Comparison of ENCODE assay signal across 22 cellular contexts in the genomic region with DNA sequence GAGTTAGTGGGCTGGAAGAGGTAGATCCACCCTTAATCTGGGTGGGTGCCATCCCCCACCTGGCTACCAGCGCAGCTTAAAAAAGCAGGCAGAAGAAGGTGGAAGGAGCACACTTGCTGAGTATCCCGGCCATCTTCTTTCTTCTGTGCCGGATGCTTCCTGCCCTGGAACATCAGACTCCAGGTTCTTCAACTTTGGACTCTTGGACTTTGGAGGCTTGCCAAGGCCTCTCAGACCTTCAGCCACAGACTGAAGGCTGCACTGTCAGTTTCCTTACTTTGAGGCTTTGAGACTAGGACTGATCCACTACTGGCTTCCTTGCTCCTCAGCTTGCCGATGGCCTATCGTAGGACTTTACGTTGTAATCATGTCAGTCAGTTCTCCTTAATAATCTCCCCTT.
DNase-seq lines count a peak whose midpoint lies in the region; ATAC-seq and TF ChIP-seq lines count a peak whose summit lies in the region.
"Had no signal": no experiment of that assay in that cellular context is flagged by ENCODE, and none has a peak within 500 bp of the region (broad histone marks: within the 10 kb centered on the region; RNA-seq: fewer than 3 reads in every experiment).

No MANE protein-coding gene starts in this region.

- peak; percentile 36 for DNase-seq in HT-29 (ENCODE audit: low spot score)
- DNase-seq in body of pancreas, result peak; percentile 31 to 58 (median 46)
- DNase-seq in mucosa of descending colon, result peak in 2 of 3 donors; percentile 24 to 32
- no peak for DNase-seq in activated CD4-positive, alpha-beta memory T cell treated with anti-CD3 and anti-CD28 coated beads, Interleukin-2, amount 10 ng/mL, durations not matched to agents 7 days and 5 days
- no peak for DNase-seq in ecto neural progenitor cell (ENCODE audit: low spot score)
- DNase-seq: Caco-2; CD4-positive, CD25-positive, alpha-beta regulatory T cell; DMS153; GDM1; KG1; NCI-H1105 treated with DMSO at 0.1 percent for 48 hours; NCI-H2029 treated with DMSO at 0.1 percent for 48 hours; NCI-H226; NCI-H510A treated with DMSO at 0.1 percent for 48 hours; NCI-H774 had no signal

- no peak overlapping the region for H3K4me3 Mint-ChIP-seq in activated CD4-positive, alpha-beta memory T cell treated with anti-CD3 and anti-CD28 coated beads, Interleukin-2, amount 10 ng/mL, durations not matched to agents 7 days and 5 days
- H3K4me3 Mint-ChIP-seq: CD4-positive, CD25-positive, alpha-beta regulatory T cell had no signal

- H3K4me1 ChIP-seq in body of pancreas, result no peaks in the 10 kb centered on the region
- H3K4me1 ChIP-seq in mucosa of descending colon (ENCODE audit: low read depth), result no peaks in the 10 kb centered on the region
- H3K4me1 ChIP-seq: A549, Caco-2, SJSA1 had no signal

- no peak for TF ChIP-seq CTCF in 22Rv1 (IDR thresholded peaks at IDR 0.05)
- no peak for TF ChIP-seq CTCF in body of pancreas (IDR thresholded peaks at IDR 0.05)
- TF ChIP-seq CTCF in mucosa of descending colon (IDR thresholded peaks at IDR 0.05), result no peak

- H3K27me3 ChIP-seq in body of pancreas, result no peaks in the 10 kb centered on the region

- H3K27me3 Mint-ChIP-seq in activated CD4-positive, alpha-beta memory T cell treated with anti-CD3 and anti-CD28 coated beads, Interleukin-2, amount 10 ng/mL, durations not matched to agents 7 days and 5 days, result no peaks in the 10 kb centered on the region
- H3K27me3 Mint-ChIP-seq: CD4-positive, CD25-positive, alpha-beta regulatory T cell had no signal

- H3K36me3 Mint-ChIP-seq in activated CD4-positive, alpha-beta memory T cell treated with anti-CD3 and anti-CD28 coated beads, Interleukin-2, amount 10 ng/mL, durations not matched to agents 7 days and 5 days (ENCODE audit: low read depth), result no peaks in the 10 kb centered on the region
- H3K36me3 Mint-ChIP-seq: CD4-positive, CD25-positive, alpha-beta regulatory T cell had no signal

- POLR2A ChIA-PET in activated CD4-positive, alpha-beta memory T cell treated with anti-CD3 and anti-CD28 coated beads, Interleukin-2, amount 10 ng/mL, durations not matched to agents 7 days and 5 days (lab: Charles Lee), result no interaction called here

- H3K9me3 ChIP-seq in body of pancreas (no peaks in the 10 kb centered on the region), mucosa of descending colon (no peaks in the 10 kb centered on the region)
- H3K9me3 ChIP-seq: A549, Caco-2, SJSA1 had no signal

- ATAC-seq in body of pancreas (no peak), mucosa of descending colon (peak; percentile 17), GM21526 (IDR thresholded peaks at IDR 0.05; ENCODE audit: low FRiP score, unreplicated experiment) (no peak), HG02623 (IDR thresholded peaks at IDR 0.05; ENCODE audit: unreplicated experiment) (no peak)
- ATAC-seq: A549, Right ventricle myocardium inferior had no signal

- H3K27ac Mint-ChIP-seq in activated CD4-positive, alpha-beta memory T cell treated with anti-CD3 and anti-CD28 coated beads, Interleukin-2, amount 10 ng/mL, durations not matched to agents 7 days and 5 days, result no peak overlapping the region
- H3K27ac Mint-ChIP-seq: CD4-positive, CD25-positive, alpha-beta regulatory T cell had no signal

- WGBS in body of pancreas, 2 donors, result 68 to 80% methylated on average over 6 of the region's 6 CpGs

- no peaks in the 10 kb centered on the region for H3K4me1 Mint-ChIP-seq in activated CD4-positive, alpha-beta memory T cell treated with anti-CD3 and anti-CD28 coated beads, Interleukin-2, amount 10 ng/mL, durations not matched to agents 7 days and 5 days
- H3K4me1 Mint-ChIP-seq: CD4-positive, CD25-positive, alpha-beta regulatory T cell had no signal

- H3K36me3 ChIP-seq in body of pancreas (replicated peaks in 1 of 2; ENCODE audit: insufficient read depth in 1 of 2, low read depth in 2 of 2) (no peaks in the 10 kb centered on the region), mucosa of descending colon (ENCODE audit: low read depth) (no peaks in the 10 kb centered on the region)
- H3K36me3 ChIP-seq: SJSA1 had no signal

- peak overlapping the region; percentile 25; the same call in 1 of the 2 replicates for H3K27ac ChIP-seq in 22Rv1
- no peak overlapping the region for H3K27ac ChIP-seq in body of pancreas
- H3K27ac ChIP-seq: A549, HL-60, SJSA1 had no signal

- CTCF ChIA-PET in activated CD4-positive, alpha-beta memory T cell treated with anti-CD3 and anti-CD28 coated beads, Interleukin-2, amount 10 ng/mL, durations not matched to agents 7 days and 5 days (lab: Charles Lee), result no interaction called here

- no peak overlapping the region for H3K4me3 ChIP-seq in body of pancreas
- no peak overlapping the region for H3K4me3 ChIP-seq in mucosa of descending colon
- H3K4me3 ChIP-seq: A549, SJSA1 had no signal

- no peaks in the 10 kb centered on the region for H3K9me3 Mint-ChIP-seq in activated CD4-positive, alpha-beta memory T cell treated with anti-CD3 and anti-CD28 coated beads, Interleukin-2, amount 10 ng/mL, durations not matched to agents 7 days and 5 days

- intact Hi-C loops in body of pancreas (cut with DNase I), result no loop called here
- intact Hi-C loops in mucosa of descending colon (cut with DNase I, micrococcal nuclease), result no loop called here

- TF ChIP-seq POLR2A in body of pancreas (IDR thresholded peaks at IDR 0.05), result no peak

Comparison
In these comparisons a context has a peak if more than half of its experiments do, and no peak if none do; other contexts are left out.
1. DNase-seq: peak in HT-29 (single experiment), body of pancreas (4 of 4) and mucosa of descending colon (2 of 3); none in activated CD4-positive, alpha-beta memory T cell treated with anti-CD3 and anti-CD28 coated beads, Interleukin-2, amount 10 ng/mL, durations not matched to agents 7 days and 5 days (single experiment) and ecto neural progenitor cell (single experiment).